Comparison of ENCODE assay signal across 11 cellular contexts in the genomic region with DNA sequence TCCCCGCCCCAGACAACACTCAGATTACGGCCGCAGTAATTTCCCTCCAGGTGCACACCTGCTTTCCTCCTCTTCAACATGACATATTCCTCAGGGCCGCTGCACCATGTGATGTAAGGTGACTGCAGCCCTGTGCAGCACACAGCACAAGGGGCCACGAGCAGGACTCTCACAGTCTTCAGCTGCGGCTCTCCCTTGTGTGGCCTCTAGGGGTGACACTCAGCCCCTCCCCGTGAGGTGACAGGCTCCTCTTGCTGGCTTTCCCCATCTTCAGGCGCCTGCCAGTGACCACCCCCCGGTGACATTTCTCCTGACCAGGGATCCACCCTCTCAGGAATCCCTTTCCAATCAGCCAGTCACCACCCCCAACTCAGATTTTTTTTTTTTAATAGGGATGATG. TPM values are rescaled to one million over a fixed set of nuclear protein-coding genes. Genes with fewer than 3 reads are reported as not detected.
A peak's percentile ranks its signal among the peaks of the same experiment; 100 is the strongest.
DNase-seq lines count a peak whose midpoint lies in the region; ATAC-seq and TF ChIP-seq lines count a peak whose summit lies in the region.
"Had no signal": no experiment of that assay in that cellular context is flagged by ENCODE, and none has a peak within 500 bp of the region (broad histone marks: within the 10 kb centered on the region; RNA-seq: fewer than 3 reads in every experiment).

No MANE protein-coding gene starts in this region.

- ATAC-seq in foreskin keratinocyte (peak; percentile 58), GM18868 (IDR thresholded peaks at IDR 0.05; ENCODE audit: unreplicated experiment) (no peak), upper lobe of left lung (ENCODE audit: low FRiP score in 2 of 2) (no peak)

- H3K4me3 ChIP-seq in GM12875 (ENCODE audit: low read depth, low read length) (no peak overlapping the region), upper lobe of left lung (no peak overlapping the region)
- H3K4me3 ChIP-seq: coronary artery had no signal

- peak; percentile 60 for DNase-seq in COLO668 (lab: John Stamatoyannopoulos, UW; ENCODE audit: unreplicated experiment)
- peak; percentile 92 for DNase-seq in NCI-H510A treated with DMSO at 0.1 percent for 48 hours (lab: John Stamatoyannopoulos, UW)
- no peak for DNase-seq in foreskin keratinocyte
- DNase-seq in dermis blood vessel endothelial cell = no peak
- no peak for DNase-seq in upper lobe of left lung
- no peak for DNase-seq in stimulated activated CD4-positive, alpha-beta T cell treated with anti-CD3 and anti-CD28 coated beads, Interleukin-4, amount 100 ng/mL, for 24 hours
- DNase-seq: activated T-cell treated with anti-CD3 and anti-CD28 coated beads, Interleukin-2, amount 50 U/mL, for 24 hours; SHP77 treated with DMSO at 0.1 percent for 48 hours had no signal

- 70 to 77% methylated on average over 9 of the region's 9 CpGs for WGBS in upper lobe of left lung, 2 donors

- TF ChIP-seq POLR2A in upper lobe of left lung (IDR thresholded peaks at IDR 0.05) = no peak

- no peak overlapping the region for H3K27ac ChIP-seq in foreskin keratinocyte
- no peak overlapping the region for H3K27ac ChIP-seq in upper lobe of left lung
- H3K27ac ChIP-seq: coronary artery had no signal

- no peaks in the 10 kb centered on the region for H3K9me3 ChIP-seq in upper lobe of left lung

- H3K27me3 ChIP-seq in foreskin keratinocyte = peaks cover 72% of the 10 kb centered on the region
- no peaks in the 10 kb centered on the region for H3K27me3 ChIP-seq in upper lobe of left lung

- peak; percentile 58 for TF ChIP-seq CTCF in GM12875 (IDR thresholded peaks at IDR 0.05; ENCODE audit: borderline replicate concordance, insufficient read depth, low read depth, low read length)
- peak; percentile 12 for TF ChIP-seq CTCF in foreskin keratinocyte (conservative IDR thresholded peaks at IDR 0.05)
- TF ChIP-seq CTCF in upper lobe of left lung (IDR thresholded peaks at IDR 0.05) = no peak

- no peaks in the 10 kb centered on the region for H3K4me1 ChIP-seq in foreskin keratinocyte
- H3K4me1 ChIP-seq in upper lobe of left lung = peaks cover 10 to 17% (median 15%) of the 10 kb centered on the region in 4 donors

- H3K36me3 ChIP-seq in upper lobe of left lung = no peaks in the 10 kb centered on the region

- TF ChIP-seq EP300 in upper lobe of left lung (IDR thresholded peaks at IDR 0.05) = no peak

RNA-seq across cellular contexts. Expression of a gene that starts 31.3 kb away (rescaled TPM):
- total RNA-seq in foreskin keratinocyte (22.5 and 28.4 TPM in 2 replicates), dermis blood vessel endothelial cell (1.3 and 2.7 TPM in 2 replicates), upper lobe of left lung (100 to 1,000 TPM in 1 of 6 donors, 10 to 100 TPM in 5; 34.2 to 268 (median 57.7) TPM)
- polyA plus RNA-seq in foreskin keratinocyte = 19.7 and 24.1 TPM in 2 replicates

RNA-seq across cellular contexts. Expression of a gene that starts 42.8 kb away (rescaled TPM):
- total RNA-seq in foreskin keratinocyte (0.20 and 0.28 TPM in 2 replicates), dermis blood vessel endothelial cell (not detected in 2 replicates), upper lobe of left lung (under 1 TPM in 4 of 6 donors, not detected in 2; under 0.01 to 0.37 (median 0.11) TPM)
- 0.07 and 0.18 TPM in 2 replicates for polyA plus RNA-seq in foreskin keratinocyte

RNA-seq across cellular contexts. Expression of a gene that starts 56.4 kb away (rescaled TPM):
- 33.8 and 53.6 TPM in 2 replicates for total RNA-seq in foreskin keratinocyte
- polyA plus RNA-seq in foreskin keratinocyte = 25.1 and 46.4 TPM in 2 replicates
- total RNA-seq in dermis blood vessel endothelial cell = 36.8 and 43.6 TPM in 2 replicates
- total RNA-seq in upper lobe of left lung = 100 to 1,000 TPM in 2 of 6 donors, 10 to 100 TPM in 4; 32.9 to 111 (median 46.4) TPM

Comparison
In these comparisons a context has a peak if more than half of its experiments do, and no peak if none do; other contexts are left out.
1. DNase-seq: peak in COLO668 (single experiment) and NCI-H510A treated with DMSO at 0.1 percent for 48 hours (single experiment); none in foreskin keratinocyte (0 of 2), dermis blood vessel endothelial cell (single experiment), upper lobe of left lung (0 of 2) and stimulated activated CD4-positive, alpha-beta T cell treated with anti-CD3 and anti-CD28 coated beads, Interleukin-4, amount 100 ng/mL, for 24 hours (single experiment).
2. CTCF ChIP-seq: peak in GM12875 (single experiment) and foreskin keratinocyte (single experiment); none in upper lobe of left lung (0 of 6).